Comparison of ENCODE assay signal across 1 cellular context in the genomic region with DNA sequence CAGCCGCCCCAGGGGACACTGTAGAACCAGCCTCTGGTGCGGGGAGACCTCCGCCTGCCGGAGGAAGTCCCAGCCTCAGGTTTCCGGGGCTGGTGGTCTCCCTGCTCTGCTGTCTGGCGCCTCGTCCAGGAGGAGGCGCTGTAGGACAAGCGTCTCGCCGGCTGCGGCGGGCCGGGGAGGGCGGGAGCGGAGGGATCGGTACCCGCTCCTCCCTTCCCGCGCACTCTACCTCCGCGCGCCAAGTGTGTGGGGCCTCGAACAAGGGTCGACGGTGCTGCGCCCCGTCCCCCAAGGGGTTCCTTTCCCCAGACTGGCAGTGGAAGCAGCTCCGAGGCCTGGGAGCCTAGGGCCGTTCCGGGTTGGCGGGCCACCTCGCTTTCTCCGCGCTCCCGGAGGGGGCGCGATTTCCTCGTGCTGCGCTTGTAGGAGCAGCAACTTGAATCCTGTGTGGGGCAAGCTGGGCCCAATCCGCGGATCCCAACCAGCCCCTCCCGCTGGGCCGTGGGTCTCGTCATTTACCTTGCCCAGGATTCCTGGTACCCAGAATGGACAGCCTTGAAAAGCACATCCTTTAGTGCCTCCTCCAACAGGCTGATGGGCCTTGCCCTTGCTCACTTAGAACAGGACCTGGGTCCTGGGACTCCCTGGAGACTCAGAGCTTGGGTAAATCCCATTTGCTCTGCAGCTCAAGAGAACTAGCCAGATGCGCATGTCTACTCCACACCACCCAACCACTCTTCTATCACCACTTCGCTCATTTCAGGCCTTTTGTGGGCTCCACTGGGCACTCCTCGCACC.
A peak's percentile ranks its signal among the peaks of the same experiment; 100 is the strongest.
TF ChIP-seq lines count a peak whose summit lies in the region.

No MANE protein-coding gene starts in this region.

TF ChIP-seq in neural cell, 6 proteins besides CTCF, POLR2A, EP300 and RAD21:
- TF ChIP-seq SMC3 (conservative IDR thresholded peaks at IDR 0.05; ENCODE audit: poor library complexity) (peak; percentile 91), EZH2 (IDR thresholded peaks at IDR 0.05; ENCODE audit: borderline replicate concordance, insufficient read depth, low read length, poor library complexity, severe bottlenecking) (no peak)
- TF ChIP-seq, protein P1, sequence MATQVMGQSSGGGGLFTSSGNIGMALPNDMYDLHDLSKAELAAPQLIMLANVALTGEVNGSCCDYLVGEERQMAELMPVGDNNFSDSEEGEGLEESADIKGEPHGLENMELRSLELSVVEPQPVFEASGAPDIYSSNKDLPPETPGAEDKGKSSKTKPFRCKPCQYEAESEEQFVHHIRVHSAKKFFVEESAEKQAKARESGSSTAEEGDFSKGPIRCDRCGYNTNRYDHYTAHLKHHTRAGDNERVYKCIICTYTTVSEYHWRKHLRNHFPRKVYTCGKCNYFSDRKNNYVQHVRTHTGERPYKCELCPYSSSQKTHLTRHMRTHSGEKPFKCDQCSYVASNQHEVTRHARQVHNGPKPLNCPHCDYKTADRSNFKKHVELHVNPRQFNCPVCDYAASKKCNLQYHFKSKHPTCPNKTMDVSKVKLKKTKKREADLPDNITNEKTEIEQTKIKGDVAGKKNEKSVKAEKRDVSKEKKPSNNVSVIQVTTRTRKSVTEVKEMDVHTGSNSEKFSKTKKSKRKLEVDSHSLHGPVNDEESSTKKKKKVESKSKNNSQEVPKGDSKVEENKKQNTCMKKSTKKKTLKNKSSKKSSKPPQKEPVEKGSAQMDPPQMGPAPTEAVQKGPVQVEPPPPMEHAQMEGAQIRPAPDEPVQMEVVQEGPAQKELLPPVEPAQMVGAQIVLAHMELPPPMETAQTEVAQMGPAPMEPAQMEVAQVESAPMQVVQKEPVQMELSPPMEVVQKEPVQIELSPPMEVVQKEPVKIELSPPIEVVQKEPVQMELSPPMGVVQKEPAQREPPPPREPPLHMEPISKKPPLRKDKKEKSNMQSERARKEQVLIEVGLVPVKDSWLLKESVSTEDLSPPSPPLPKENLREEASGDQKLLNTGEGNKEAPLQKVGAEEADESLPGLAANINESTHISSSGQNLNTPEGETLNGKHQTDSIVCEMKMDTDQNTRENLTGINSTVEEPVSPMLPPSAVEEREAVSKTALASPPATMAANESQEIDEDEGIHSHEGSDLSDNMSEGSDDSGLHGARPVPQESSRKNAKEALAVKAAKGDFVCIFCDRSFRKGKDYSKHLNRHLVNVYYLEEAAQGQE (IDR thresholded peaks at IDR 0.05; ENCODE audit: borderline replicate concordance): no peak
